In the genomic region with DNA sequence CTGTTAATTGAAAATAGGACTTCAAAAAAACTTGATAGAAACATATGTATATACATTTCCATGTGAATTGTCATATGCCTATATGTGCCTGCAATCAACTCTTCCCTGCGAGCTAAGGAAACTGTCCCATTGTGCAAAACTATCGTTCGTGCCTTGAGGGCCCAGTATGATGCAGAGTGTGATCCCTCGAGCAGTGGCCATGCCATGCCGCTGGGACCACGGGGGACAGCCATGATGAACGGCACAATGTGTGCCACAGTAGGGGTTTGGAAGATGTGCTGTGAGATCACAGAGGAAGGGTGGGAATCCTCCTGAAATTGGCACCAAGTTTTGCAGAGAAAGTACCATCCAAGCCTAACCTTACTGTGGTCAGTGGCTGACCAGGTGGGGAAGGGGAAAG, we compare ENCODE assay signal across 23 cellular contexts.
"Had no signal": no experiment of that assay in that cellular context is flagged by ENCODE, and none has a peak within 500 bp of the region (broad histone marks: within the 10 kb centered on the region; RNA-seq: fewer than 3 reads in every experiment).

No MANE protein-coding gene starts in this region.

- H3K4me3 Mint-ChIP-seq: central memory CD8-positive, alpha-beta T cell; effector memory CD8-positive, alpha-beta T cell; naive thymus-derived CD8-positive, alpha-beta T cell; nephron progenitor cell; stimulated activated naive CD8-positive, alpha-beta T cell treated with anti-CD3 and anti-CD28 coated beads, Interleukin-15, amount 100 ng/mL, for 72 hours had no signal

- H3K36me3 ChIP-seq: esophagus squamous epithelium, left lung, ovary, right lobe of liver, thyroid gland had no signal

- DNase-seq: dermis blood vessel endothelial cell; effector memory CD8-positive, alpha-beta T cell; erythroblast; esophagus squamous epithelium; kidney; left lung; mesendoderm; naive thymus-derived CD8-positive, alpha-beta T cell; nephron progenitor cell; occipital lobe; retina; right lobe of liver; small intestine; stimulated activated CD4-positive, alpha-beta T cell treated with anti-CD3 and anti-CD28 coated beads, Interleukin-15, amount 100 ng/mL, for 24 hours; stimulated activated CD4-positive, alpha-beta T cell treated with anti-CD3 and anti-CD28 coated beads, Interleukin-2, amount 100 ng/mL, for 48 hours; stimulated activated CD8-positive, alpha-beta memory T cell treated with anti-CD3 and anti-CD28 coated beads, Interleukin-4, amount 100 ng/mL, for 48 hours; stimulated activated naive CD4-positive, alpha-beta T cell; stimulated activated naive CD8-positive, alpha-beta T cell treated with anti-CD3 and anti-CD28 coated beads, Interleukin-15, amount 100 ng/mL, for 72 hours; thyroid gland; trophoblast cell had no signal

- H3K36me3 Mint-ChIP-seq: naive thymus-derived CD8-positive, alpha-beta T cell had no signal

- H3K4me3 ChIP-seq: coronary artery, esophagus squamous epithelium, left lung, ovary, right lobe of liver, thyroid gland had no signal

- H3K4me1 ChIP-seq: esophagus squamous epithelium, left lung, right lobe of liver, thyroid gland had no signal

- H3K27ac Mint-ChIP-seq: effector memory CD8-positive, alpha-beta T cell; naive thymus-derived CD8-positive, alpha-beta T cell; nephron progenitor cell; stimulated activated naive CD8-positive, alpha-beta T cell treated with anti-CD3 and anti-CD28 coated beads, Interleukin-15, amount 100 ng/mL, for 72 hours had no signal

- H3K4me1 Mint-ChIP-seq: central memory CD8-positive, alpha-beta T cell; nephron progenitor cell; stimulated activated naive CD8-positive, alpha-beta T cell treated with anti-CD3 and anti-CD28 coated beads, Interleukin-15, amount 100 ng/mL, for 72 hours had no signal

- H3K27me3 ChIP-seq: ovary, right lobe of liver, thyroid gland had no signal

- H3K9me3 ChIP-seq: right lobe of liver, thyroid gland had no signal

- H3K27me3 Mint-ChIP-seq: central memory CD8-positive, alpha-beta T cell; stimulated activated naive CD8-positive, alpha-beta T cell treated with anti-CD3 and anti-CD28 coated beads, Interleukin-15, amount 100 ng/mL, for 72 hours had no signal

- H3K27ac ChIP-seq: coronary artery, esophagus squamous epithelium, left lung, ovary, right lobe of liver, thyroid gland had no signal

- ATAC-seq: effector memory CD8-positive, alpha-beta T cell; left lung; naive thymus-derived CD8-positive, alpha-beta T cell; right lobe of liver; stimulated activated naive CD8-positive, alpha-beta T cell treated with anti-CD3 and anti-CD28 coated beads, Interleukin-15, amount 100 ng/mL, for 72 hours had no signal
